Comparison of ENCODE assay signal across 17 cellular contexts in genomic region chr1:10271090-10271489, GRCh38.
A peak's percentile ranks its signal among the peaks of the same experiment; 100 is the strongest.
DNase-seq lines count a peak whose midpoint lies in the region; ATAC-seq, FAIRE-seq and TF ChIP-seq lines count a peak whose summit lies in the region.
"Had no signal": no experiment of that assay in that cellular context is flagged by ENCODE, and none has a peak within 500 bp of the region (broad histone marks: within the 10 kb centered on the region; RNA-seq: fewer than 3 reads in every experiment).

No MANE protein-coding gene starts in this region.

- H3K4me2 ChIP-seq in mammary epithelial cell (ENCODE audit: insufficient read depth, low read depth, low read length) (no peak overlapping the region), osteoblast (ENCODE audit: insufficient read depth, low read length) (no peak overlapping the region)
- H3K4me2 ChIP-seq: BLaER1 had no signal

- H3K9me3 ChIP-seq in mammary epithelial cell (replicated peaks; ENCODE audit: insufficient read depth, low read length) (no peaks in the 10 kb centered on the region), pancreas (no peaks in the 10 kb centered on the region), osteoblast (ENCODE audit: low read depth, low read length) (no peaks in the 10 kb centered on the region)
- H3K9me3 ChIP-seq: BLaER1, Caco-2 had no signal

- intact Hi-C loops in MCF 10A (cut with micrococcal nuclease) (no loop called here), mammary epithelial cell (cut with micrococcal nuclease) (no loop called here), pancreas (cut with DNase I) (no loop called here)

- H3K79me2 ChIP-seq in mammary epithelial cell (ENCODE audit: insufficient read depth, low read length) (no peaks in the 10 kb centered on the region), osteoblast (ENCODE audit: insufficient read depth, low read length) (peaks cover 22% of the 10 kb centered on the region)

- H3K27ac Mint-ChIP-seq in MCF 10A (ENCODE audit: low read depth, unreplicated experiment) = peak overlapping the region; percentile 38

- CTCF ChIA-PET in MCF 10A (lab: Yijun Ruan, JAX) (interaction anchor here (0.7 kb wide), 1 partner anchor 106 kb away, joined by 4 read pairs; no protein-coding TSS in a partner anchor), mammary epithelial cell (lab: Charles Lee; ENCODE audit: low non-redundant PET) (no interaction called here)

- H3K4me1 ChIP-seq in mammary epithelial cell (ENCODE audit: insufficient read depth, low read length) = no peaks in the 10 kb centered on the region
- peaks cover 7 to 13% (median 11%) of the 10 kb centered on the region in 3 donors for H3K4me1 ChIP-seq in pancreas
- peaks cover 3% of the 10 kb centered on the region for H3K4me1 ChIP-seq in osteoblast (ENCODE audit: insufficient read depth, low read length)
- H3K4me1 ChIP-seq: BLaER1 had no signal

- TF ChIP-seq CTCF in MCF 10A (IDR thresholded peaks at IDR 0.05; ENCODE audit: unreplicated experiment) (no peak), mammary epithelial cell (conservative IDR thresholded peaks at IDR 0.05 in 1 of 2, IDR thresholded peaks at IDR 0.05 in 1 of 2; ENCODE audit: extremely low read depth in 1 of 2, insufficient read depth in 1 of 2, low read depth in 1 of 2, low read length in 2 of 2) (no peak), pancreas (IDR thresholded peaks at IDR 0.05) (no peak), omental fat pad (IDR thresholded peaks at IDR 0.05) (no peak), osteoblast (IDR thresholded peaks at IDR 0.05; ENCODE audit: extremely low read depth, low read depth, low read length) (no peak)

- H4K20me1 ChIP-seq in mammary epithelial cell (ENCODE audit: insufficient read depth, low read length) = no peaks in the 10 kb centered on the region
- H4K20me1 ChIP-seq in osteoblast (ENCODE audit: insufficient read depth, low read length) = no peaks in the 10 kb centered on the region
- H4K20me1 ChIP-seq: BLaER1 had no signal

- no peaks in the 10 kb centered on the region for H3K9me3 Mint-ChIP-seq in MCF 10A (ENCODE audit: unreplicated experiment)
- H3K9me3 Mint-ChIP-seq: CD8-positive, alpha-beta memory T cell had no signal

- no peaks in the 10 kb centered on the region for H3K4me1 Mint-ChIP-seq in MCF 10A (ENCODE audit: insufficient read depth, unreplicated experiment)
- H3K4me1 Mint-ChIP-seq: CD8-positive, alpha-beta memory T cell had no signal

- BruUV-seq in MCF 10A (replicated peaks; lab: Mats Ljungman, UMichigan) (no TSS peak), mammary epithelial cell (replicated peaks; lab: Mats Ljungman, UMichigan) (no TSS peak)

- H3K9ac ChIP-seq in mammary epithelial cell (ENCODE audit: insufficient read depth, low read length) = no peak overlapping the region
- H3K9ac ChIP-seq: BLaER1 had no signal

- DNase-seq in MCF 10A (ENCODE audit: unreplicated experiment) (no peak), mammary epithelial cell (no peak), pancreas (no peak), omental fat pad (ENCODE audit: low spot score) (no peak), osteoblast (ENCODE audit: insufficient read length, low spot score, missing footprints) (no peak), SW 1271 (lab: John Stamatoyannopoulos, UW) (no peak)
- DNase-seq: AML-193; Caco-2; CD8-positive, alpha-beta memory T cell; GF-D8; HCEC 1CT had no signal

- no peak overlapping the region for H2AFZ ChIP-seq in mammary epithelial cell (ENCODE audit: low read depth, low read length)
- no peak overlapping the region for H2AFZ ChIP-seq in osteoblast (ENCODE audit: low read length)

- H3K27me3 Mint-ChIP-seq in MCF 10A (ENCODE audit: insufficient read depth, unreplicated experiment) = no peaks in the 10 kb centered on the region
- H3K27me3 Mint-ChIP-seq: CD8-positive, alpha-beta memory T cell had no signal

- ATAC-seq in pancreas (peak in 3 of 4 donors; percentile 46 to 67 (median 57)), GM21423 (IDR thresholded peaks at IDR 0.05; ENCODE audit: unreplicated experiment) (no peak), omental fat pad (ENCODE audit: low FRiP score) (no peak)

- H3K36me3 ChIP-seq in mammary epithelial cell (ENCODE audit: insufficient read depth, low read length) = peaks cover 10% of the 10 kb centered on the region
- peaks cover 0 to under 1% (median 0%) of the 10 kb centered on the region in 3 donors for H3K36me3 ChIP-seq in pancreas
- H3K36me3 ChIP-seq in osteoblast (ENCODE audit: insufficient read depth, low read length) = peaks cover 37% of the 10 kb centered on the region

- H3K4me3 ChIP-seq in mammary epithelial cell (replicated peaks in 1 of 3; ENCODE audit: insufficient read depth in 1 of 3, low read depth in 2 of 3, low read length in 3 of 3) = no peak overlapping the region
- H3K4me3 ChIP-seq in pancreas = no peak overlapping the region
- no peak overlapping the region for H3K4me3 ChIP-seq in osteoblast (ENCODE audit: insufficient read depth, low read length)
- H3K4me3 ChIP-seq: BLaER1 had no signal

- no peak overlapping the region for H3K4me3 Mint-ChIP-seq in MCF 10A (ENCODE audit: unreplicated experiment)
- H3K4me3 Mint-ChIP-seq: CD8-positive, alpha-beta memory T cell had no signal

- H3K27me3 ChIP-seq in mammary epithelial cell (ENCODE audit: insufficient read depth, low read length) (no peaks in the 10 kb centered on the region), pancreas (no peaks in the 10 kb centered on the region), osteoblast (ENCODE audit: insufficient read depth, low read length) (no peaks in the 10 kb centered on the region)
- H3K27me3 ChIP-seq: BLaER1 had no signal

- in situ Hi-C loops in mammary epithelial cell (cut with MboI; ENCODE audit: low sequenced_read_pairs in 2 of 2) = no loop called here

- no peak for FAIRE-seq in pancreas (lab: Jason Lieb, UNC)
- FAIRE-seq: GM19239 had no signal

- peaks cover 65% of the 10 kb centered on the region for H3K36me3 Mint-ChIP-seq in MCF 10A (ENCODE audit: insufficient read depth, unreplicated experiment)

- WGBS in mammary epithelial cell (ENCODE audit: low coverage, missing lambda C conversion rate) = 93% methylated on average over 2 of the region's 2 CpGs
- WGBS in pancreas, 2 donors = 48 to 58% methylated on average over 2 of the region's 2 CpGs

- POLR2A ChIA-PET in MCF 10A (lab: Yijun Ruan, JAX) = interaction anchor here (0.6 to 1.0 kb wide), 2 partner anchors 12 to 61 kb away, joined by 3 read pairs; partner anchors contain the start of gene KIF1B

- dilution Hi-C loops in mammary epithelial cell (cut with HindIII; ENCODE audit: low sequenced_read_pairs) = no loop called here

- H3K27ac ChIP-seq in mammary epithelial cell (ENCODE audit: insufficient read depth, low read depth, low read length) = no peak overlapping the region
- H3K27ac ChIP-seq in cingulate gyrus (ENCODE audit: low read depth, low read length) = peak overlapping the region; percentile 16
- no peak overlapping the region for H3K27ac ChIP-seq in pancreas
- no peak overlapping the region for H3K27ac ChIP-seq in osteoblast (ENCODE audit: low read depth, low read length)
- H3K27ac ChIP-seq: 22Rv1, BLaER1, HL-60 had no signal

Comparison
In these comparisons a context has a peak if more than half of its experiments do, and no peak if none do; other contexts are left out.
1. ATAC-seq: peak in pancreas (3 of 4); none in GM21423 (single experiment) and omental fat pad (single experiment).